1 cellular context compared by ENCODE assay signal in genomic region chr19:15641901-15642491, GRCh38.
TF ChIP-seq lines count a peak whose summit lies in the region.

No MANE protein-coding gene starts in this region.

TF ChIP-seq in GM12878, 131 proteins besides CTCF, POLR2A, EP300 and RAD21:
- TF ChIP-seq DPF2 (IDR thresholded peaks at IDR 0.05) (no peak), SPI1 (IDR thresholded peaks at IDR 0.05; ENCODE audit: borderline replicate concordance, insufficient read depth, low read depth, low read length) (peak; percentile 15; the same call in 1 of the 2 replicates), RUNX3 (IDR thresholded peaks at IDR 0.05; ENCODE audit: low read length) (peak; percentile 21; the same call in 1 of the 2 replicates)
TF ChIP-seq in GM12878: peak in this region for 2.
